Comparison of ENCODE assay signal across 17 cellular contexts in the genomic region with DNA sequence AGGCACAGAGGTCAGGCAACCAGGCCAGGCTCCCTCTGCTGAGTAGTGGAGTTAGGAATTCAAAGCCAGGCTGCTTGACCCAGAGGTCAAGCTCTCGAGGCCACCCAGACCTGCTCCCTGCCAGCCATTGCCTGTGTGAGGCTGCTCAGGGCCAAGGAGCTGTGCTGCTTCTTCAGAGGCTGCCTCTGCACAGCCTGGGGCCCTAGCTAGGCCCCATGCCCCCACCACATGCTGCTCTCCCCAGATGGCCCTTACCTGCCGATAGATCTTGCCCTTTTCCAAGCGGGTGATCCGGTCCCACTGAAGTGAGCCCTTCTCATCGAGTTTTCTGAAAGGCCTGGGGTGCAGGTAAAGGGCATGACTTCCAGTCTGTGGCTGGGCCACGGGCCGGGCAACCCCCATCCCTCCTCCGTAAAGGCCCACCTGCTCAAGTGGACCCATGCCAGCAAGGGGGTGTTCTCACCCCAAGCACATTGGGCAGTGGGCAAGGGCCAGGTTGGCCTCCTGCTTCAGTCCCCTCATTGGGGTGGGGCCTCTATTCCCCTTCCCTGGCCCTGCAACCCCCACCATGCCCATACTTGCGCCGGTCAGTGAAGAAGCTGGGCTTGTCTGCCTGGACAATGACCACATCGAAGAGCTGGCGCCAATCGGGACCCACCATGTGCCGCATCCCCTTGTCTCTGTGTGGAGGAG. TPM values are rescaled to one million over a fixed set of nuclear protein-coding genes. Genes with fewer than 3 reads are reported as not detected.
DNase-seq lines count a peak whose midpoint lies in the region; ATAC-seq and TF ChIP-seq lines count a peak whose summit lies in the region.
"Had no signal": no experiment of that assay in that cellular context is flagged by ENCODE, and none has a peak within 500 bp of the region (broad histone marks: within the 10 kb centered on the region; RNA-seq: fewer than 3 reads in every experiment).

No MANE protein-coding gene starts in this region.

- peaks cover 8% of the 10 kb centered on the region for H3K4me1 Mint-ChIP-seq in CD14-positive monocyte
- H3K4me1 Mint-ChIP-seq in activated CD4-positive, alpha-beta memory T cell treated with anti-CD3 and anti-CD28 coated beads, Interleukin-2, amount 10 ng/mL, durations not matched to agents 7 days and 5 days: peaks cover 4% of the 10 kb centered on the region

- H3K4me3 Mint-ChIP-seq in CD14-positive monocyte: no peak overlapping the region
- no peak overlapping the region for H3K4me3 Mint-ChIP-seq in activated CD4-positive, alpha-beta memory T cell treated with anti-CD3 and anti-CD28 coated beads, Interleukin-2, amount 10 ng/mL, durations not matched to agents 7 days and 5 days
- H3K4me3 Mint-ChIP-seq: type B pancreatic cell had no signal

- TF ChIP-seq POLR2A in ovary (IDR thresholded peaks at IDR 0.05): no peak

- peak; percentile 38 for DNase-seq in CD14-positive monocyte (ENCODE audit: low spot score)
- DNase-seq in PC-9: peak in 1 of 2 experiments; percentile 52
- peak; percentile 18 for DNase-seq in left cardiac atrium
- DNase-seq in ovary: peak in 3 of 5 donors; percentile 25 to 53 (median 38)
- no peak for DNase-seq in amniotic stem cell (lab: John Stamatoyannopoulos, UW)
- no peak for DNase-seq in smooth muscle cell (lab: John Stamatoyannopoulos, UW; ENCODE audit: unreplicated experiment)
- DNase-seq in DMS153 treated with DMSO at 0.1 percent for 48 hours (lab: John Stamatoyannopoulos, UW; ENCODE audit: unreplicated experiment): no peak
- no peak for DNase-seq in activated CD4-positive, alpha-beta memory T cell treated with anti-CD3 and anti-CD28 coated beads, Interleukin-2, amount 10 ng/mL, durations not matched to agents 7 days and 5 days
- DNase-seq: activated CD4-positive, alpha-beta T cell treated with anti-CD3 and anti-CD28 coated beads for 48 hours; AML-193; caudate nucleus; DMS79 treated with DMSO at 0.1 percent for 48 hours; NCI-H1436; occipital lobe had no signal

- H2AFZ ChIP-seq in PC-9: no peak overlapping the region
- H2AFZ ChIP-seq in smooth muscle cell (ENCODE audit: low read depth): no peak overlapping the region

- H3K4me3 ChIP-seq in PC-9 (no peak overlapping the region), ovary (no peak overlapping the region), smooth muscle cell (no peak overlapping the region)

- TF ChIP-seq EP300 in ovary (IDR thresholded peaks at IDR 0.05): no peak

- no peak overlapping the region for H3K9ac ChIP-seq in smooth muscle cell (ENCODE audit: low read depth)

- H3K27ac Mint-ChIP-seq in CD14-positive monocyte: peak overlapping the region in 2 of 7 donors; percentile 9 to 50
- no peak overlapping the region for H3K27ac Mint-ChIP-seq in activated CD4-positive, alpha-beta memory T cell treated with anti-CD3 and anti-CD28 coated beads, Interleukin-2, amount 10 ng/mL, durations not matched to agents 7 days and 5 days

- H3K27me3 ChIP-seq in PC-9 (ENCODE audit: insufficient read depth, low read depth) (no peaks in the 10 kb centered on the region), ovary (no peaks in the 10 kb centered on the region), smooth muscle cell (ENCODE audit: low read depth) (no peaks in the 10 kb centered on the region)

- TF ChIP-seq CTCF in CD14-positive monocyte (IDR thresholded peaks at IDR 0.05): no peak
- no peak for TF ChIP-seq CTCF in PC-9 (conservative IDR thresholded peaks at IDR 0.05)
- TF ChIP-seq CTCF in ovary (IDR thresholded peaks at IDR 0.05): no peak
- no peak for TF ChIP-seq CTCF in smooth muscle cell (IDR thresholded peaks at IDR 0.05; ENCODE audit: borderline replicate concordance, insufficient read depth, poor library complexity, severe bottlenecking)

- intact Hi-C loops in CD14-positive monocyte (cut with micrococcal nuclease): no loop called here
- intact Hi-C loops in PC-9 (cut with micrococcal nuclease; ENCODE audit: unreplicated experiment): loop anchor here (2.0 kb wide), 2 partner anchors 72 to 144 kb away; a partner anchor contains a TSS
- intact Hi-C loops in left cardiac atrium (cut with DNase I): no loop called here
- intact Hi-C loops in ovary (cut with DNase I): no loop called here

- no peaks in the 10 kb centered on the region for H3K9me3 Mint-ChIP-seq in CD14-positive monocyte
- H3K9me3 Mint-ChIP-seq in activated CD4-positive, alpha-beta memory T cell treated with anti-CD3 and anti-CD28 coated beads, Interleukin-2, amount 10 ng/mL, durations not matched to agents 7 days and 5 days: no peaks in the 10 kb centered on the region
- H3K9me3 Mint-ChIP-seq: type B pancreatic cell had no signal

- H3K4me1 ChIP-seq in PC-9 (replicated peaks; ENCODE audit: insufficient read depth) (peaks cover 10% of the 10 kb centered on the region), ovary (ENCODE audit: insufficient read depth) (peaks cover 4% of the 10 kb centered on the region), smooth muscle cell (ENCODE audit: low read depth) (peaks cover 15% of the 10 kb centered on the region)

- ATAC-seq in left cardiac atrium: no peak
- ATAC-seq: Panc1 had no signal

- CTCF ChIA-PET in PC-9 (lab: Charles Lee): interaction anchor here (0.6 kb wide), 1 partner anchor 125 kb away, joined by 3 read pairs; no protein-coding TSS in a partner anchor
- CTCF ChIA-PET in activated CD4-positive, alpha-beta memory T cell treated with anti-CD3 and anti-CD28 coated beads, Interleukin-2, amount 10 ng/mL, durations not matched to agents 7 days and 5 days (lab: Charles Lee): interaction anchor here (0.8 kb wide), 1 partner anchor 9 kb away, joined by 3 read pairs; a partner anchor contains a TSS

- 0 out of 2 replicates have a peak, but pooled peaks cover 5% of the 10 kb centered on the region for H3K79me2 ChIP-seq in PC-9 (ENCODE audit: low read depth)
- peaks cover 20% of the 10 kb centered on the region for H3K79me2 ChIP-seq in smooth muscle cell (ENCODE audit: low read depth)

- no TSS peak for BruUV-seq in PC-9 (replicated peaks; lab: Mats Ljungman, UMichigan)

- no peaks in the 10 kb centered on the region for H3K36me3 ChIP-seq in PC-9 (ENCODE audit: low read depth)
- no peaks in the 10 kb centered on the region for H3K36me3 ChIP-seq in ovary
- H3K36me3 ChIP-seq in smooth muscle cell (ENCODE audit: low read depth): no peaks in the 10 kb centered on the region

- H3K36me3 Mint-ChIP-seq in CD14-positive monocyte: peaks cover 37 to 55% of the 10 kb centered on the region in 2 donors
- H3K36me3 Mint-ChIP-seq in activated CD4-positive, alpha-beta memory T cell treated with anti-CD3 and anti-CD28 coated beads, Interleukin-2, amount 10 ng/mL, durations not matched to agents 7 days and 5 days (ENCODE audit: low read depth): no peaks in the 10 kb centered on the region

- H4K20me1 ChIP-seq in PC-9 (ENCODE audit: insufficient read depth): no peaks in the 10 kb centered on the region
- H4K20me1 ChIP-seq in smooth muscle cell (ENCODE audit: low read depth): peaks cover 70% of the 10 kb centered on the region

- H3K4me2 ChIP-seq in PC-9: 0 out of 2 replicates have a peak overlapping the region, but pooled peaks have one; percentile 4
- no peak overlapping the region for H3K4me2 ChIP-seq in smooth muscle cell

- H3K27ac ChIP-seq in PC-9 (no peak overlapping the region), ovary (no peak overlapping the region), smooth muscle cell (ENCODE audit: low read depth) (no peak overlapping the region)

- POLR2A ChIA-PET in PC-9 (lab: Charles Lee; ENCODE audit: unreplicated experiment): interaction anchor here (0.6 to 1.1 kb wide), 2 partner anchors 9 to 325 kb away, joined by 3 to 7 read pairs; a partner anchor contains a TSS
- POLR2A ChIA-PET in activated CD4-positive, alpha-beta memory T cell treated with anti-CD3 and anti-CD28 coated beads, Interleukin-2, amount 10 ng/mL, durations not matched to agents 7 days and 5 days (lab: Charles Lee): no interaction called here

- H3K9me2 ChIP-seq in PC-9 (ENCODE audit: insufficient read depth): no peaks in the 10 kb centered on the region

- WGBS in ovary, 3 donors: 75 to 83% (median 82%) methylated on average over 14 of the region's 14 CpGs
- WGBS in smooth muscle cell (ENCODE audit: low lambda C conversion rate): 96% methylated on average over 14 of the region's 14 CpGs

- peaks cover 2 to 3% (median 2%) of the 10 kb centered on the region in 3 donors for H3K27me3 Mint-ChIP-seq in CD14-positive monocyte (ENCODE audit: low read depth in 3 of 3)
- H3K27me3 Mint-ChIP-seq in activated CD4-positive, alpha-beta memory T cell treated with anti-CD3 and anti-CD28 coated beads, Interleukin-2, amount 10 ng/mL, durations not matched to agents 7 days and 5 days: no peaks in the 10 kb centered on the region
- H3K27me3 Mint-ChIP-seq: type B pancreatic cell had no signal

- H3K9me3 ChIP-seq in PC-9 (ENCODE audit: insufficient read depth, low read depth) (no peaks in the 10 kb centered on the region), ovary (no peaks in the 10 kb centered on the region), smooth muscle cell (replicated peaks; ENCODE audit: low read depth) (no peaks in the 10 kb centered on the region)

- H3F3A ChIP-seq in PC-9 (ENCODE audit: insufficient read depth, low read depth) (peaks cover 7% of the 10 kb centered on the region; the same call in 1 of the 2 replicates), smooth muscle cell (ENCODE audit: low read depth) (no peaks in the 10 kb centered on the region)

RNA-seq across cellular contexts. Expression of a gene that starts 6.5 kb away (rescaled TPM):
- under 1 TPM; 0.66 to 0.67 TPM for polyA plus RNA-seq in CD14-positive monocyte
- total RNA-seq in PC-9 (2021): 172 and 215 TPM in 2 replicates
- total RNA-seq in left cardiac atrium: 100 to 1,000 TPM; 114 to 141 TPM
- 10 to 100 TPM; 19.6 to 76.6 (median 51.9) TPM for total RNA-seq in ovary
- polyA plus RNA-seq in ovary: 100 to 1,000 TPM in 1 of 2 donors, 10 to 100 TPM in 1; 46.6 to 129 TPM
- total RNA-seq in smooth muscle cell: 156 and 207 TPM in 2 replicates
- 229 and 248 TPM in 2 replicates for polyA plus RNA-seq in smooth muscle cell
- 10 to 100 TPM; 26.2 to 28.1 TPM for total RNA-seq in activated CD4-positive, alpha-beta memory T cell treated with anti-CD3 and anti-CD28 coated beads, Interleukin-2, amount 10 ng/mL, durations not matched to agents 7 days and 5 days

RNA-seq across cellular contexts. Expression of a gene that starts 9.2 kb away (rescaled TPM):
- polyA plus RNA-seq in CD14-positive monocyte (10 to 100 TPM; 43.3 to 52.1 TPM), ovary (10 to 100 TPM in 1 of 2 donors, 1 to 10 TPM in 1; 7.7 to 53.0 TPM), smooth muscle cell (33.0 and 40.3 TPM in 2 replicates)
- total RNA-seq in PC-9 (2021) (13.3 and 16.5 TPM in 2 replicates), left cardiac atrium (10 to 100 TPM; 52.9 to 70.4 TPM), ovary (10 to 100 TPM in 6 of 7 donors, 1 to 10 TPM in 1; 1.4 to 44.7 (median 27.4) TPM), smooth muscle cell (0.76 and 0.90 TPM in 2 replicates)
- total RNA-seq in activated CD4-positive, alpha-beta memory T cell treated with anti-CD3 and anti-CD28 coated beads, Interleukin-2, amount 10 ng/mL, durations not matched to agents 7 days and 5 days: 10 to 100 TPM in 1 of 2 experiments, 1 to 10 TPM in 1; 8.7 to 10.7 TPM

RNA-seq across cellular contexts. Expression of a gene that starts 32.0 kb away (rescaled TPM):
- polyA plus RNA-seq in CD14-positive monocyte: 10 to 100 TPM in 1 of 2 donors, 1 to 10 TPM in 1; 3.8 to 15.8 TPM
- total RNA-seq in PC-9 (2021): 0.04 TPM in 1 of 2 replicates, not detected in the other
- 100 to 1,000 TPM; 169 to 195 TPM for total RNA-seq in left cardiac atrium
- 100 to 1,000 TPM in 2 of 7 donors, 10 to 100 TPM in 5; 31.3 to 114 (median 47.5) TPM for total RNA-seq in ovary
- 10 to 100 TPM; 21.4 to 50.7 TPM for polyA plus RNA-seq in ovary
- 0.22 TPM in 1 of 2 replicates, not detected in the other for total RNA-seq in smooth muscle cell
- 0.25 and 0.31 TPM in 2 replicates for polyA plus RNA-seq in smooth muscle cell
- not detected for total RNA-seq in activated CD4-positive, alpha-beta memory T cell treated with anti-CD3 and anti-CD28 coated beads, Interleukin-2, amount 10 ng/mL, durations not matched to agents 7 days and 5 days
- total RNA-seq: NCI-H460 had no signal

Comparison
In these comparisons a context has a peak if more than half of its experiments do, and no peak if none do; other contexts are left out.
1. DNase-seq: peak in CD14-positive monocyte (single experiment), left cardiac atrium (single experiment) and ovary (3 of 5); none in amniotic stem cell (single experiment), smooth muscle cell (single experiment), DMS153 treated with DMSO at 0.1 percent for 48 hours (single experiment) and activated CD4-positive, alpha-beta memory T cell treated with anti-CD3 and anti-CD28 coated beads, Interleukin-2, amount 10 ng/mL, durations not matched to agents 7 days and 5 days (single experiment).
2. RNA of a gene that starts 32.0 kb away (total RNA-seq): 169 to 195 TPM in left cardiac atrium and 31.3 to 114 TPM in ovary; 0.22 TPM in smooth muscle cell, 0.04 TPM in PC-9 and not detected in activated CD4-positive, alpha-beta memory T cell treated with anti-CD3 and anti-CD28 coated beads, Interleukin-2, amount 10 ng/mL, durations not matched to agents 7 days and 5 days; every median in the first group is over 10 times any median in the second.